8 cellular contexts compared by ENCODE assay signal in genomic region chr11:36449566-36450390, GRCh38.
DNase-seq lines count a peak whose midpoint lies in the region; ATAC-seq and TF ChIP-seq lines count a peak whose summit lies in the region.

No MANE protein-coding gene starts in this region.

- no peaks in the 10 kb centered on the region for H3K27me3 Mint-ChIP-seq in activated T-helper 17 cell treated with anti-CD3 and anti-CD28 coated beads, Interleukin-2, amount 50 U/mL, for 72 hours
- H3K27me3 Mint-ChIP-seq in activated CD4-positive, alpha-beta memory T cell treated with anti-CD3 and anti-CD28 coated beads for 36 hours = no peaks in the 10 kb centered on the region

- intact Hi-C loops in activated CD4-positive, alpha-beta memory T cell treated with anti-CD3 and anti-CD28 coated beads for 36 hours (cut with micrococcal nuclease) = loop anchor here (1.0 to 5.0 kb wide), 3 partner anchors 7 to 72 kb away; no protein-coding TSS in a partner anchor

- ATAC-seq in GM18505 (IDR thresholded peaks at IDR 0.05; ENCODE audit: unreplicated experiment) (peak; percentile 73), HG02678 (IDR thresholded peaks at IDR 0.05; ENCODE audit: unreplicated experiment) (peak; percentile 52), esophagus mucosa (no peak)
- no peak for ATAC-seq in activated T-helper 17 cell treated with anti-CD3 and anti-CD28 coated beads, Interleukin-2, amount 50 U/mL, for 72 hours (replicated peaks)

- POLR2A ChIA-PET in activated CD4-positive, alpha-beta memory T cell treated with anti-CD3 and anti-CD28 coated beads for 36 hours (lab: Charles Lee) = interaction anchor here (1.2 kb wide), 1 partner anchor 40 kb away, joined by 3 read pairs; no protein-coding TSS in a partner anchor

- no peak for DNase-seq in putamen (ENCODE audit: low spot score)
- DNase-seq in stimulated activated CD4-positive, alpha-beta T cell treated with anti-CD3 and anti-CD28 coated beads, Interleukin-4, amount 100 ng/mL, for 24 hours = no peak
- no peak for DNase-seq in activated CD4-positive, alpha-beta memory T cell treated with anti-CD3 and anti-CD28 coated beads for 36 hours

- TF ChIP-seq POLR2A in GM18505 (IDR thresholded peaks at IDR 0.05; ENCODE audit: borderline replicate concordance, extremely low read depth, insufficient read depth, insufficient read length) = no peak

- no peaks in the 10 kb centered on the region for H3K9me3 Mint-ChIP-seq in activated T-helper 17 cell treated with anti-CD3 and anti-CD28 coated beads, Interleukin-2, amount 50 U/mL, for 72 hours
- no peaks in the 10 kb centered on the region for H3K9me3 Mint-ChIP-seq in activated CD4-positive, alpha-beta memory T cell treated with anti-CD3 and anti-CD28 coated beads for 36 hours

- no peaks in the 10 kb centered on the region for H3K36me3 ChIP-seq in muscle layer of duodenum (ENCODE audit: control insufficient read depth in 1 of 2, insufficient read depth in 2 of 2, low read length in 2 of 2)

- no peak overlapping the region for H3K27ac Mint-ChIP-seq in activated T-helper 17 cell treated with anti-CD3 and anti-CD28 coated beads, Interleukin-2, amount 50 U/mL, for 72 hours
- H3K27ac Mint-ChIP-seq in activated CD4-positive, alpha-beta memory T cell treated with anti-CD3 and anti-CD28 coated beads for 36 hours = no peak overlapping the region

- H3K4me3 Mint-ChIP-seq in activated T-helper 17 cell treated with anti-CD3 and anti-CD28 coated beads, Interleukin-2, amount 50 U/mL, for 72 hours = peak overlapping the region; percentile 52
- H3K4me3 Mint-ChIP-seq in activated CD4-positive, alpha-beta memory T cell treated with anti-CD3 and anti-CD28 coated beads for 36 hours = no peak overlapping the region

- peaks cover 0 to 7% of the 10 kb centered on the region in 2 donors for H3K4me1 ChIP-seq in muscle layer of duodenum (ENCODE audit: control insufficient read depth in 1 of 2, insufficient read depth in 2 of 2, low read length in 2 of 2)

- H3K4me3 ChIP-seq in muscle layer of duodenum (ENCODE audit: low read depth in 1 of 2, low read length in 2 of 2) = peak overlapping the region; percentile 32 to 37

- H3K27me3 ChIP-seq in muscle layer of duodenum (ENCODE audit: low read depth, low read length) = no peaks in the 10 kb centered on the region

- peaks cover 23% of the 10 kb centered on the region for H3K4me1 Mint-ChIP-seq in activated T-helper 17 cell treated with anti-CD3 and anti-CD28 coated beads, Interleukin-2, amount 50 U/mL, for 72 hours
- peaks cover 46% of the 10 kb centered on the region for H3K4me1 Mint-ChIP-seq in activated CD4-positive, alpha-beta memory T cell treated with anti-CD3 and anti-CD28 coated beads for 36 hours (ENCODE audit: low read depth)

- no peak overlapping the region for H3K27ac ChIP-seq in muscle layer of duodenum (ENCODE audit: low read length)

- CTCF ChIA-PET in activated CD4-positive, alpha-beta memory T cell treated with anti-CD3 and anti-CD28 coated beads for 36 hours (lab: Charles Lee) = interaction anchor here (0.9 to 1.4 kb wide), 4 partner anchors 29 to 157 kb away, joined by 3 to 5 read pairs (median 4); no protein-coding TSS in a partner anchor

- no peaks in the 10 kb centered on the region for H3K9me3 ChIP-seq in muscle layer of duodenum (ENCODE audit: control insufficient read depth in 1 of 2, low read length in 2 of 2)

- H3K36me3 Mint-ChIP-seq in activated T-helper 17 cell treated with anti-CD3 and anti-CD28 coated beads, Interleukin-2, amount 50 U/mL, for 72 hours (ENCODE audit: low read depth) = peaks cover 22% of the 10 kb centered on the region
- peaks cover 49% of the 10 kb centered on the region for H3K36me3 Mint-ChIP-seq in activated CD4-positive, alpha-beta memory T cell treated with anti-CD3 and anti-CD28 coated beads for 36 hours

Comparison
In these comparisons a context has a peak if more than half of its experiments do, and no peak if none do; other contexts are left out.
1. ATAC-seq: peak in GM18505 (single experiment) and HG02678 (single experiment); none in activated T-helper 17 cell treated with anti-CD3 and anti-CD28 coated beads, Interleukin-2, amount 50 U/mL, for 72 hours (single experiment) and esophagus mucosa (single experiment).